ENCODE assay signal across 1 cellular context in genomic region chr7:51314726-51315125, GRCh38.
TF ChIP-seq lines count a peak whose summit lies in the region.

No MANE protein-coding gene starts in this region.

TF ChIP-seq in HCT116, 20 proteins besides CTCF, POLR2A, EP300 and RAD21 (continued from another document):
- no peak for TF ChIP-seq REST (IDR thresholded peaks at IDR 0.05; ENCODE audit: low read depth)
- no peak for TF ChIP-seq SP1 (IDR thresholded peaks at IDR 0.05; ENCODE audit: low read depth)
- no peak for TF ChIP-seq ZBTB33 (IDR thresholded peaks at IDR 0.05; ENCODE audit: extremely low read depth, insufficient replicate concordance, low read length)
- no peak for TF ChIP-seq ELF1 (IDR thresholded peaks at IDR 0.05; ENCODE audit: borderline replicate concordance, low read depth)
- no peak for TF ChIP-seq YY1 (IDR thresholded peaks at IDR 0.05; ENCODE audit: extremely low read depth, insufficient replicate concordance, low read depth, low read length)
- TF ChIP-seq SIN3A (IDR thresholded peaks at IDR 0.05; ENCODE audit: low read depth): no peak
- TF ChIP-seq EZH2phosphoT487 (IDR thresholded peaks at IDR 0.05; ENCODE audit: borderline replicate concordance): no peak
- TF ChIP-seq CBX3 (IDR thresholded peaks at IDR 0.05; ENCODE audit: low read depth): no peak
- no peak for TF ChIP-seq SRF (IDR thresholded peaks at IDR 0.05; ENCODE audit: low read depth)
